ENCODE assay signal across 22 cellular contexts in genomic region chrX:11970935-11971334, GRCh38.
DNase-seq lines count a peak whose midpoint lies in the region; ATAC-seq and TF ChIP-seq lines count a peak whose summit lies in the region.
"Had no signal": no experiment of that assay in that cellular context is flagged by ENCODE, and none has a peak within 500 bp of the region (broad histone marks: within the 10 kb centered on the region; RNA-seq: fewer than 3 reads in every experiment).

No MANE protein-coding gene starts in this region.

- peak overlapping the region; percentile 19 for H3K27ac ChIP-seq in left ventricle myocardium inferior (replicated peaks)
- no peak overlapping the region for H3K27ac ChIP-seq in right atrium auricular region
- no peak overlapping the region for H3K27ac ChIP-seq in RWPE1
- H3K27ac ChIP-seq in fibroblast of lung (ENCODE audit: insufficient read depth, low read length), result no peak overlapping the region
- H3K27ac ChIP-seq in CD8-positive, alpha-beta T cell (ENCODE audit: low read depth, low read length), result no peak overlapping the region
- H3K27ac ChIP-seq: C4-2B, KMS-11, parathyroid adenoma had no signal

- H3K4me1 ChIP-seq in left ventricle myocardium inferior, result no peaks in the 10 kb centered on the region
- no peaks in the 10 kb centered on the region for H3K4me1 ChIP-seq in right atrium auricular region
- no peaks in the 10 kb centered on the region for H3K4me1 ChIP-seq in fibroblast of lung (ENCODE audit: control insufficient read depth, extremely low read depth, insufficient read depth, low read length)
- no peaks in the 10 kb centered on the region for H3K4me1 ChIP-seq in CD8-positive, alpha-beta T cell (ENCODE audit: insufficient read depth, low read length)
- H3K4me1 ChIP-seq: parathyroid adenoma had no signal

- H3K27me3 Mint-ChIP-seq in CD8-positive, alpha-beta T cell (ENCODE audit: low read depth), result peaks cover 5% of the 10 kb centered on the region
- H3K27me3 Mint-ChIP-seq in endothelial cell (ENCODE audit: unreplicated experiment), result no peaks in the 10 kb centered on the region
- H3K27me3 Mint-ChIP-seq: activated CD4-positive, alpha-beta T cell treated with anti-CD3 and anti-CD28 coated beads, Interleukin-2, amount 10 ng/mL, durations not matched to agents 7 days and 5 days; effector memory CD8-positive, alpha-beta T cell had no signal

- no peak overlapping the region for H3K4me3 Mint-ChIP-seq in CD8-positive, alpha-beta T cell
- no peak overlapping the region for H3K4me3 Mint-ChIP-seq in endothelial cell (ENCODE audit: unreplicated experiment)
- H3K4me3 Mint-ChIP-seq: activated CD4-positive, alpha-beta T cell treated with anti-CD3 and anti-CD28 coated beads, Interleukin-2, amount 10 ng/mL, durations not matched to agents 7 days and 5 days; effector memory CD8-positive, alpha-beta T cell; nephron had no signal

- H3K4me1 Mint-ChIP-seq in CD8-positive, alpha-beta T cell (ENCODE audit: low read depth), result no peaks in the 10 kb centered on the region
- H3K4me1 Mint-ChIP-seq in endothelial cell (ENCODE audit: unreplicated experiment), result no peaks in the 10 kb centered on the region
- H3K4me1 Mint-ChIP-seq: activated CD4-positive, alpha-beta T cell treated with anti-CD3 and anti-CD28 coated beads, Interleukin-2, amount 10 ng/mL, durations not matched to agents 7 days and 5 days; nephron had no signal

- TF ChIP-seq CTCF in left ventricle myocardium inferior (IDR thresholded peaks at IDR 0.05; ENCODE audit: borderline replicate concordance) (no peak), right atrium auricular region (IDR thresholded peaks at IDR 0.05) (no peak), RWPE1 (conservative IDR thresholded peaks at IDR 0.05; ENCODE audit: low read depth) (no peak), fibroblast of lung (conservative IDR thresholded peaks at IDR 0.05 in 1 of 2, IDR thresholded peaks at IDR 0.05 in 1 of 2; ENCODE audit: low read depth in 1 of 2, low read length in 2 of 2) (no peak), endothelial cell (IDR thresholded peaks at IDR 0.05; ENCODE audit: unreplicated experiment) (no peak)
- TF ChIP-seq CTCF in CD8-positive, alpha-beta T cell (IDR thresholded peaks at IDR 0.05), result no peak

- intact Hi-C loops in left ventricle myocardium inferior (cut with micrococcal nuclease), result no loop called here
- intact Hi-C loops in CD8-positive, alpha-beta T cell (cut with DNase I, micrococcal nuclease), result no loop called here

- H3K4me2 ChIP-seq in fibroblast of lung (ENCODE audit: extremely low read depth, insufficient read depth, low read length), result no peak overlapping the region
- H3K4me2 ChIP-seq: A549, KMS-11 had no signal

- CTCF ChIA-PET in RWPE1 (lab: Yijun Ruan, JAX), result no interaction called here
- CTCF ChIA-PET in CD8-positive, alpha-beta T cell (lab: Charles Lee), result no interaction called here

- POLR2A ChIA-PET in RWPE1 (lab: Yijun Ruan, JAX; ENCODE audit: low non-redundant PET), result no interaction called here
- POLR2A ChIA-PET in CD8-positive, alpha-beta T cell (lab: Charles Lee), result no interaction called here

- no peaks in the 10 kb centered on the region for H3K36me3 ChIP-seq in left ventricle myocardium inferior
- no peaks in the 10 kb centered on the region for H3K36me3 ChIP-seq in right atrium auricular region
- no peaks in the 10 kb centered on the region for H3K36me3 ChIP-seq in fibroblast of lung (ENCODE audit: control insufficient read depth, insufficient read depth, low read length)
- no peaks in the 10 kb centered on the region for H3K36me3 ChIP-seq in CD8-positive, alpha-beta T cell (ENCODE audit: insufficient read depth, low read length)

- no peaks in the 10 kb centered on the region for H4K20me1 ChIP-seq in fibroblast of lung (ENCODE audit: control insufficient read depth, extremely low read depth, insufficient read depth, low read length)

- no peak overlapping the region for H3K9ac ChIP-seq in fibroblast of lung (ENCODE audit: insufficient read depth, low read length)
- H3K9ac ChIP-seq: KMS-11, parathyroid adenoma had no signal

- H2AFZ ChIP-seq in fibroblast of lung (ENCODE audit: low read length), result no peak overlapping the region
- H2AFZ ChIP-seq: parathyroid adenoma had no signal

- no peaks in the 10 kb centered on the region for H3K36me3 Mint-ChIP-seq in CD8-positive, alpha-beta T cell
- H3K36me3 Mint-ChIP-seq in endothelial cell (ENCODE audit: low read depth, unreplicated experiment), result no peaks in the 10 kb centered on the region
- H3K36me3 Mint-ChIP-seq: activated naive CD4-positive, alpha-beta T cell treated with anti-CD3 and anti-CD28 coated beads, Interleukin-2, amount 50 U/mL, for 72 hours had no signal

- no peak overlapping the region for H3K27ac Mint-ChIP-seq in CD8-positive, alpha-beta T cell
- H3K27ac Mint-ChIP-seq in endothelial cell (ENCODE audit: unreplicated experiment), result no peak overlapping the region
- H3K27ac Mint-ChIP-seq: activated CD4-positive, alpha-beta T cell treated with anti-CD3 and anti-CD28 coated beads, Interleukin-2, amount 10 ng/mL, durations not matched to agents 7 days and 5 days; activated naive CD4-positive, alpha-beta T cell treated with anti-CD3 and anti-CD28 coated beads, Interleukin-2, amount 50 U/mL, for 72 hours; effector memory CD8-positive, alpha-beta T cell; nephron had no signal

- no peaks in the 10 kb centered on the region for H3K9me3 Mint-ChIP-seq in CD8-positive, alpha-beta T cell
- H3K9me3 Mint-ChIP-seq in endothelial cell (ENCODE audit: unreplicated experiment), result no peaks in the 10 kb centered on the region
- H3K9me3 Mint-ChIP-seq: activated CD4-positive, alpha-beta T cell treated with anti-CD3 and anti-CD28 coated beads, Interleukin-2, amount 10 ng/mL, durations not matched to agents 7 days and 5 days; activated naive CD4-positive, alpha-beta T cell treated with anti-CD3 and anti-CD28 coated beads, Interleukin-2, amount 50 U/mL, for 72 hours; effector memory CD8-positive, alpha-beta T cell; nephron had no signal

- no peaks in the 10 kb centered on the region for H3K9me3 ChIP-seq in left ventricle myocardium inferior (replicated peaks)
- no peaks in the 10 kb centered on the region for H3K9me3 ChIP-seq in right atrium auricular region
- no peaks in the 10 kb centered on the region for H3K9me3 ChIP-seq in fibroblast of lung (ENCODE audit: control insufficient read depth, insufficient read depth, low read depth, low read length)
- no peaks in the 10 kb centered on the region for H3K9me3 ChIP-seq in CD8-positive, alpha-beta T cell (ENCODE audit: low read length)
- H3K9me3 ChIP-seq: A549 had no signal

- no peaks in the 10 kb centered on the region for H3K79me2 ChIP-seq in fibroblast of lung (ENCODE audit: control insufficient read depth, insufficient read depth, low read length)
- H3K79me2 ChIP-seq: parathyroid adenoma had no signal

- DNase-seq in left ventricle myocardium inferior (no peak), right atrium auricular region (ENCODE audit: low spot score) (no peak), RWPE1 (ENCODE audit: low spot score) (peak; percentile 3), fibroblast of lung (ENCODE audit: low read depth in 2 of 2) (peak; percentile 2 to 34), superior temporal gyrus (ENCODE audit: extremely low spot score) (peak; percentile 13), T-helper 2 cell (no peak), endothelial cell (ENCODE audit: low spot score) (no peak)
- DNase-seq in CD8-positive, alpha-beta T cell, result no peak
- DNase-seq: activated CD4-positive, alpha-beta T cell treated with anti-CD3 and anti-CD28 coated beads, Interleukin-2, amount 10 ng/mL, durations not matched to agents 7 days and 5 days; effector memory CD8-positive, alpha-beta T cell; glutamatergic neuron; midbrain; NCI-H1048; NCI-H1930; NCI-H774; substantia nigra had no signal

- no peak for ATAC-seq in CD8-positive, alpha-beta T cell
- ATAC-seq: A549; activated naive CD4-positive, alpha-beta T cell treated with anti-CD3 and anti-CD28 coated beads, Interleukin-2, amount 50 U/mL, for 72 hours; effector memory CD8-positive, alpha-beta T cell had no signal

- H3K4me3 ChIP-seq in left ventricle myocardium inferior (no peak overlapping the region), right atrium auricular region (no peak overlapping the region), fibroblast of lung (replicated peaks in 1 of 4; ENCODE audit: control extremely low read depth in 1 of 4, insufficient read depth in 1 of 4, low read depth in 3 of 4, low read length in 4 of 4) (no peak overlapping the region)
- H3K4me3 ChIP-seq in CD8-positive, alpha-beta T cell (ENCODE audit: low read depth, low read length), result no peak overlapping the region
- H3K4me3 ChIP-seq: A549 had no signal

- H3K27me3 ChIP-seq in left ventricle myocardium inferior (ENCODE audit: low read depth), result no peaks in the 10 kb centered on the region
- H3K27me3 ChIP-seq in right atrium auricular region, result no peaks in the 10 kb centered on the region
- no peaks in the 10 kb centered on the region for H3K27me3 ChIP-seq in fibroblast of lung (ENCODE audit: control insufficient read depth, insufficient read depth, low read length)
- H3K27me3 ChIP-seq in CD8-positive, alpha-beta T cell (ENCODE audit: insufficient read depth, low read length), result no peaks in the 10 kb centered on the region

Comparison
In these comparisons a context has a peak if more than half of its experiments do, and no peak if none do; other contexts are left out.
1. DNase-seq: peak in RWPE1 (single experiment), fibroblast of lung (2 of 2) and superior temporal gyrus (single experiment); none in left ventricle myocardium inferior (single experiment), right atrium auricular region (single experiment), T-helper 2 cell (0 of 5), CD8-positive, alpha-beta T cell (0 of 7) and endothelial cell (single experiment).